In genomic region chr16:11685844-11686618, GRCh38 we compare ENCODE assay signal across 1 cellular context.
TF ChIP-seq lines count a peak whose summit lies in the region.

No MANE protein-coding gene starts in this region.

TF ChIP-seq in IMR-90, 13 proteins besides CTCF, POLR2A, EP300 and RAD21:
- TF ChIP-seq CEBPB (IDR thresholded peaks at IDR 0.05; ENCODE audit: low read depth, low read length) (peak; percentile 75), BHLHE40 (IDR thresholded peaks at IDR 0.05; ENCODE audit: low read depth, low read length) (peak; percentile 45; the same call in 1 of the 2 replicates), MXI1 (IDR thresholded peaks at IDR 0.05; ENCODE audit: borderline replicate concordance, low read depth, low read length) (no peak)
